Comparison of ENCODE assay signal across 8 cellular contexts in the genomic region with DNA sequence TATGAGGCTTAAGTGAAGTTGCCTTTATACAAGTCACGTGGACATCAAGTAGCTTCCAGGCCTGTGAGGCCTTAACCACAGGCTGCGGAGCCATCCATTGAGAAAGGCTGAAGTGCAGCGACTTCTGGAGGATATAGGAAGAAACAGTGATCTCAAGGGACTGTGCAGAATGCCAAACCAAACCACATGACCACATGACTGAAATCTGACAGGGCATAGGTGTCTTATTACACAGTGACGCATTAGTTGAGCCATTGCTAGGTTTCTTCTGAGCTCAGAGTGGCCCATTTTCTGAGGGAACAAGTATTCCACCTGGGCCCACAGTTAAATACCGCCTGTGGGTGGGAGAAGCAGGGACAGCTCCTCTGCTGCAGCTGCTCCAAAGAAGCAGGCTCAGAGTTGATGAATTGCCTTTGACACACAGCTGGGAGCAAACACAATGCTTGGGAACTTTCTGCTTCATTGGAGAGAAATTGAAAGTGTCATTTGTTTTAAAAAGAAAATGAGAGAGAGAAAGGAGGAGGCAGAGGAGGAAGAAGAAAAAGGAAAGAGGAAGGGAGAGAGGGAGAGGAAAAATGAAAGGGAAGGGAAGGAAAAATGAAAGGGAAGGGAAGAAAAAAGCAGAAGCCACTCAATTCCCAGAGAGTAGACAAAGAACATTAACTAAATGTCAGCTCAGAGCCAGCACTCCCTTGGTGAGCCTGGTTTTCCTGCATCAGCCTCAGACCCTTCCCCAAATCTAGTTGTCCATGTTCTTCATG.
DNase-seq lines count a peak whose midpoint lies in the region; ATAC-seq and TF ChIP-seq lines count a peak whose summit lies in the region.

No MANE protein-coding gene starts in this region.

- no peak for ATAC-seq in Right ventricle myocardium inferior

- TF ChIP-seq CTCF in cardiac muscle cell (IDR thresholded peaks at IDR 0.05; ENCODE audit: low read depth, low read length): peak; percentile 31

- no peaks in the 10 kb centered on the region for H3K9me3 ChIP-seq in cardiac muscle cell (ENCODE audit: low read depth)

- no peaks in the 10 kb centered on the region for H3K27me3 ChIP-seq in cardiac muscle cell

- intact Hi-C loops in Right ventricle myocardium inferior (cut with DNase I): no loop called here

- peaks cover 5% of the 10 kb centered on the region for H3K36me3 ChIP-seq in cardiac muscle cell

- peak overlapping the region; percentile 38 for H3K27ac ChIP-seq in cardiac muscle cell

- DNase-seq in cardiac muscle cell (ENCODE audit: low read depth in 1 of 2, low spot score in 1 of 2) (peak; percentile 12 to 97), Right ventricle myocardium inferior (ENCODE audit: missing footprints) (no peak), SW480 (ENCODE audit: low spot score) (peak; percentile 15), islet precursor cell (peak; percentile 87), germinal center (ENCODE audit: low spot score) (no peak), cerebellar cortex (ENCODE audit: low spot score) (no peak)
- DNase-seq in Jurkat, Clone E6-1 (ENCODE audit: low read depth, low spot score): peak; percentile 39
- DNase-seq in activated T-cell treated with anti-CD3 and anti-CD28 coated beads, Interleukin-2, amount 50 U/mL, for 48 hours: no peak

- H3K4me1 ChIP-seq in cardiac muscle cell (ENCODE audit: low read depth): peaks cover 38% of the 10 kb centered on the region

- H3K4me3 ChIP-seq in cardiac muscle cell: no peak overlapping the region
- no peak overlapping the region for H3K4me3 ChIP-seq in Jurkat, Clone E6-1 (ENCODE audit: low read length)

Comparison
In these comparisons a context has a peak if more than half of its experiments do, and no peak if none do; other contexts are left out.
1. DNase-seq: peak in cardiac muscle cell (2 of 2), Jurkat, Clone E6-1 (single experiment), SW480 (single experiment) and islet precursor cell (single experiment); none in Right ventricle myocardium inferior (single experiment), activated T-cell treated with anti-CD3 and anti-CD28 coated beads, Interleukin-2, amount 50 U/mL, for 48 hours (0 of 2), germinal center (single experiment) and cerebellar cortex (single experiment).